1 cellular context compared by ENCODE assay signal in genomic region chr3:51985063-51985462, GRCh38.
TF ChIP-seq lines count a peak whose summit lies in the region.

No MANE protein-coding gene starts in this region.

TF ChIP-seq in K562, 482 proteins besides CTCF, POLR2A, EP300 and RAD21:
- TF ChIP-seq ZFX (CRISPR knock-in tag; IDR thresholded peaks at IDR 0.05) (no peak), RBFOX2 (IDR thresholded peaks at IDR 0.05; ENCODE audit: low read depth, low read length) (peak; percentile 63), POLR2G (IDR thresholded peaks at IDR 0.05; ENCODE audit: low read depth, low read length) (peak; percentile 58)
